Comparison of ENCODE assay signal across 11 cellular contexts in the genomic region with DNA sequence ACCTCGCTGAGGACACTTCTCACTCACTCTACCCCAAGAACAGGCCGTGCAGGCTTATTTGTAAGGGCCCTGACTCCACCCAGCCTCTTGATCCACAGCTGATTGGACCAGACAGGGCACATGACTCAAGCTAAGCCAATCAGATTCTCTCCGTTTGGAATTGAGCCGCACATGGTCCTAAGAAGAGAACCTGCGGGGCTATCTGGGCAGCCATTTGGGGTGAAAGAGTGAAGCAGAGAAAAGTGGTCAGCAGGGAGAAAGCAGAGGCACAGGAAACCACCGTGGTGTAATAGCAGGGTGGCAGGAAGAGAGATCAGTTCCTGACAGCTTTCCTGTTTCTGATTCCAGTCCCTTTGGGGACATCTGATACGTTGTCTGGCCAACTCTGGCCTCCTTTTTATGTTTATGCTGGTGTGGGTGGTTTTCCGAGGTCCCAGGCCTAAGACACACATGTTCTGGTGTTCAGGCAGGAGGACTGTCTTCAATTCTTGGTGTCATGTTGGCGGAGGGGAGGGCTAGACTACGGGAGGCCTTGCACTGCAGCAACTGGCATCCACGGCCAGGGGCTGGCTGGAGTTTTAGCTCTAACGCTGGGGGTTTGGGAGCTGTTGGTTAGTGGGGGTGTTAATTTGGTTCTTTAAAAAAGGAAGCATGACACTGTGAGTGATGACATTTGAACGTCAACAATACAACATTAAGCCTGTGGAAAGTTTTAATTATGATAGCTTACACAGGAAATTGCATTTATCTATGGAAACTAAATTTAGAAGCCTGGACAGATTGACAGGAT. TPM values are rescaled to one million over a fixed set of nuclear protein-coding genes. Genes with fewer than 3 reads are reported as not detected.
DNase-seq lines count a peak whose midpoint lies in the region; ATAC-seq and TF ChIP-seq lines count a peak whose summit lies in the region.
"Had no signal": no experiment of that assay in that cellular context is flagged by ENCODE, and none has a peak within 500 bp of the region (broad histone marks: within the 10 kb centered on the region; RNA-seq: fewer than 3 reads in every experiment).

No MANE protein-coding gene starts in this region.

- DNase-seq in activated naive CD8-positive, alpha-beta T cell treated with anti-CD3 and anti-CD28 coated beads, Interleukin-2, amount 10 ng/mL, durations not matched to agents 7 days and 5 days: no peak
- no peak for DNase-seq in activated naive CD8-positive, alpha-beta T cell treated with anti-CD3 and anti-CD28 coated beads for 36 hours
- peak; percentile 86 to 95 for DNase-seq in dermis microvascular lymphatic vessel endothelial cell (ENCODE audit: low read depth in 2 of 2)
- no peak for DNase-seq in mesothelial cell of epicardium (ENCODE audit: low spot score in 2 of 2, unreplicated experiment in 2 of 2)
- no peak for DNase-seq in vagina (ENCODE audit: extremely low spot score in 2 of 2)
- DNase-seq in T-helper 1 cell: no peak
- DNase-seq in ACHN: no peak
- DNase-seq: activated B cell treated with CpG ODN at 0.5 μM for 24 hours, OCI-M1, substantia nigra had no signal

- intact Hi-C loops in vagina (cut with DNase I): no loop called here

- peaks cover 9% of the 10 kb centered on the region for H3K4me1 Mint-ChIP-seq in activated naive CD8-positive, alpha-beta T cell treated with anti-CD3 and anti-CD28 coated beads, Interleukin-2, amount 10 ng/mL, durations not matched to agents 7 days and 5 days
- H3K4me1 Mint-ChIP-seq in activated naive CD8-positive, alpha-beta T cell treated with anti-CD3 and anti-CD28 coated beads for 36 hours: peaks cover 6% of the 10 kb centered on the region
- peaks cover 36% of the 10 kb centered on the region for H3K4me1 Mint-ChIP-seq in mesothelial cell of epicardium

- peak overlapping the region; percentile 58 for H3K27ac ChIP-seq in vagina

- H3K4me3 ChIP-seq in vagina: no peak overlapping the region

- H3K36me3 ChIP-seq in vagina: no peaks in the 10 kb centered on the region

- peaks cover 4% of the 10 kb centered on the region for H3K27me3 Mint-ChIP-seq in activated naive CD8-positive, alpha-beta T cell treated with anti-CD3 and anti-CD28 coated beads, Interleukin-2, amount 10 ng/mL, durations not matched to agents 7 days and 5 days
- H3K27me3 Mint-ChIP-seq in activated naive CD8-positive, alpha-beta T cell treated with anti-CD3 and anti-CD28 coated beads for 36 hours: no peaks in the 10 kb centered on the region
- no peaks in the 10 kb centered on the region for H3K27me3 Mint-ChIP-seq in mesothelial cell of epicardium (ENCODE audit: low read depth)

- POLR2A ChIA-PET in activated naive CD8-positive, alpha-beta T cell treated with anti-CD3 and anti-CD28 coated beads, Interleukin-2, amount 10 ng/mL, durations not matched to agents 7 days and 5 days (lab: Charles Lee): no interaction called here

- H3K4me1 ChIP-seq in vagina: peaks cover 30% of the 10 kb centered on the region

- peak; percentile 42 for ATAC-seq in activated naive CD8-positive, alpha-beta T cell treated with anti-CD3 and anti-CD28 coated beads, Interleukin-2, amount 10 ng/mL, durations not matched to agents 7 days and 5 days (ENCODE audit: low read depth)
- ATAC-seq in GM19452 (IDR thresholded peaks at IDR 0.05; ENCODE audit: unreplicated experiment): no peak

- no peaks in the 10 kb centered on the region for H3K9me3 ChIP-seq in vagina

- H3K27ac Mint-ChIP-seq in activated naive CD8-positive, alpha-beta T cell treated with anti-CD3 and anti-CD28 coated beads, Interleukin-2, amount 10 ng/mL, durations not matched to agents 7 days and 5 days: no peak overlapping the region
- no peak overlapping the region for H3K27ac Mint-ChIP-seq in activated naive CD8-positive, alpha-beta T cell treated with anti-CD3 and anti-CD28 coated beads for 36 hours
- H3K27ac Mint-ChIP-seq in mesothelial cell of epicardium: peak overlapping the region; percentile 44
- H3K27ac Mint-ChIP-seq: activated B cell treated with CpG ODN at 0.5 μM for 24 hours had no signal

- TF ChIP-seq CTCF in mesothelial cell of epicardium (IDR thresholded peaks at IDR 0.05; ENCODE audit: unreplicated experiment) (no peak), vagina (IDR thresholded peaks at IDR 0.05) (no peak)

- H3K36me3 Mint-ChIP-seq in activated naive CD8-positive, alpha-beta T cell treated with anti-CD3 and anti-CD28 coated beads, Interleukin-2, amount 10 ng/mL, durations not matched to agents 7 days and 5 days: peaks cover 3% of the 10 kb centered on the region
- H3K36me3 Mint-ChIP-seq in activated naive CD8-positive, alpha-beta T cell treated with anti-CD3 and anti-CD28 coated beads for 36 hours: no peaks in the 10 kb centered on the region
- H3K36me3 Mint-ChIP-seq in mesothelial cell of epicardium: no peaks in the 10 kb centered on the region

- H3K27me3 ChIP-seq in vagina: no peaks in the 10 kb centered on the region

- no peak for TF ChIP-seq POLR2A in vagina (IDR thresholded peaks at IDR 0.05)

- no peaks in the 10 kb centered on the region for H3K9me3 Mint-ChIP-seq in activated naive CD8-positive, alpha-beta T cell treated with anti-CD3 and anti-CD28 coated beads, Interleukin-2, amount 10 ng/mL, durations not matched to agents 7 days and 5 days
- no peaks in the 10 kb centered on the region for H3K9me3 Mint-ChIP-seq in activated naive CD8-positive, alpha-beta T cell treated with anti-CD3 and anti-CD28 coated beads for 36 hours
- no peaks in the 10 kb centered on the region for H3K9me3 Mint-ChIP-seq in mesothelial cell of epicardium
- H3K9me3 Mint-ChIP-seq: activated B cell treated with CpG ODN at 0.5 μM for 24 hours had no signal

- in situ Hi-C loops in ACHN (cut with HindIII; ENCODE audit: low pct_ligation_motif_present, low pct_unique_long_range_greater_than_20kb, low sequenced_read_pairs): no loop called here

- H3K4me3 Mint-ChIP-seq in activated naive CD8-positive, alpha-beta T cell treated with anti-CD3 and anti-CD28 coated beads, Interleukin-2, amount 10 ng/mL, durations not matched to agents 7 days and 5 days: peak overlapping the region; percentile 26
- no peak overlapping the region for H3K4me3 Mint-ChIP-seq in activated naive CD8-positive, alpha-beta T cell treated with anti-CD3 and anti-CD28 coated beads for 36 hours
- no peak overlapping the region for H3K4me3 Mint-ChIP-seq in mesothelial cell of epicardium
- H3K4me3 Mint-ChIP-seq: activated B cell treated with CpG ODN at 0.5 μM for 24 hours had no signal

RNA-seq across cellular contexts. Expression of gene SPTBN1, which starts 26.1 kb away (rescaled TPM):
- total RNA-seq in activated naive CD8-positive, alpha-beta T cell treated with anti-CD3 and anti-CD28 coated beads, Interleukin-2, amount 10 ng/mL, durations not matched to agents 7 days and 5 days: 100 to 1,000 TPM; 120 to 127 TPM
- total RNA-seq in activated naive CD8-positive, alpha-beta T cell treated with anti-CD3 and anti-CD28 coated beads for 36 hours: 10 to 100 TPM; 87.0 to 88.3 TPM
- 450 and 659 TPM in 2 replicates for total RNA-seq in dermis microvascular lymphatic vessel endothelial cell
- 265 to 281 TPM (median 271 TPM) in 3 replicates for total RNA-seq in mesothelial cell of epicardium
- total RNA-seq in vagina: 278 TPM

Comparison
In these comparisons a context has a peak if more than half of its experiments do, and no peak if none do; other contexts are left out.
1. DNase-seq: peak in dermis microvascular lymphatic vessel endothelial cell (2 of 2); none in activated naive CD8-positive, alpha-beta T cell treated with anti-CD3 and anti-CD28 coated beads, Interleukin-2, amount 10 ng/mL, durations not matched to agents 7 days and 5 days (single experiment), activated naive CD8-positive, alpha-beta T cell treated with anti-CD3 and anti-CD28 coated beads for 36 hours (single experiment), mesothelial cell of epicardium (0 of 2), vagina (0 of 2), T-helper 1 cell (0 of 5) and ACHN (single experiment).